8 cellular contexts compared by ENCODE assay signal in the genomic region with DNA sequence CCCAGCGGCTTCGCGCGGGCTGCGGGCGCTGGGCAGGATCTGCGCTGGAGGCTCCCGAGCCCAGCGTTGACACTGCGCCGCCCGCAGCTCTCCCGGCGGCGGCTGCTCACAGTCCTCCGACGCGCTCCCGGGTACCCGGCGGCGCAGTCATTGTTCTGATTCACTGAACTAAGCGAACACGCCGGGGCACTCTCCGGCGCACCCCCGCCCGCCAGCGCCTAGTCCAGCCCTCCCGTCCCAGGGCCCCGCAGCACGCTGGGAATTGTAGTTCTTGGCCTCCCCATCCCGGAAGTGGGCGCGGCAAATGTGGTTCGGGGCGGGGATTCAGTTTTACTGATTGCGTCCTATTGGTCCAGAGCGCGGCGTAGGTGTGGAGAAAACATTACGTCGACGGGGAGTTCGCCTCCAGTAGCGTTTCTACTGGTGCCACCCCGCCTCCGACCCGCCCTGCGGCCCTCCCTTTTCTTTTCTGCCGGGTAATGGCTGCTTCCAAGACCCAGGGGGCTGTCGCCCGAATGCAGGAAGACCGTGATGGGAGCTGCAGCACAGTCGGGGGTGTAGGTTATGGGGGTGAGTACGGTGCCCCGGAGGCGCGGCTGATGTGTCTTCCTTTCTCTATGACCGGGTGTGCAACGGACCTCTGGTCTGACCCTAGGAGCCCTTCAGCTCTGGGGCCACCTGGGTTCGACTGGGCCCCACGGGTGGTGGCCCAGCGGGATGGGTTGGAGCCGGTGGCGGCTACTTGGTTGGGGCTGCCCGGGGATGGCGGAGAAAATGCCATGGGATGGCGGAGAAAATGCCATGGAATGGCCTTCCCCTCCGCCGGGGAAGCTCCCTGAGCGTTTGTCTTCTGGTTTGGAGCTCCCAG. TPM values are rescaled to one million over a fixed set of nuclear protein-coding genes. Genes with fewer than 3 reads are reported as not detected.
DNase-seq lines count a peak whose midpoint lies in the region; ATAC-seq and TF ChIP-seq lines count a peak whose summit lies in the region.

A gene with protein sequence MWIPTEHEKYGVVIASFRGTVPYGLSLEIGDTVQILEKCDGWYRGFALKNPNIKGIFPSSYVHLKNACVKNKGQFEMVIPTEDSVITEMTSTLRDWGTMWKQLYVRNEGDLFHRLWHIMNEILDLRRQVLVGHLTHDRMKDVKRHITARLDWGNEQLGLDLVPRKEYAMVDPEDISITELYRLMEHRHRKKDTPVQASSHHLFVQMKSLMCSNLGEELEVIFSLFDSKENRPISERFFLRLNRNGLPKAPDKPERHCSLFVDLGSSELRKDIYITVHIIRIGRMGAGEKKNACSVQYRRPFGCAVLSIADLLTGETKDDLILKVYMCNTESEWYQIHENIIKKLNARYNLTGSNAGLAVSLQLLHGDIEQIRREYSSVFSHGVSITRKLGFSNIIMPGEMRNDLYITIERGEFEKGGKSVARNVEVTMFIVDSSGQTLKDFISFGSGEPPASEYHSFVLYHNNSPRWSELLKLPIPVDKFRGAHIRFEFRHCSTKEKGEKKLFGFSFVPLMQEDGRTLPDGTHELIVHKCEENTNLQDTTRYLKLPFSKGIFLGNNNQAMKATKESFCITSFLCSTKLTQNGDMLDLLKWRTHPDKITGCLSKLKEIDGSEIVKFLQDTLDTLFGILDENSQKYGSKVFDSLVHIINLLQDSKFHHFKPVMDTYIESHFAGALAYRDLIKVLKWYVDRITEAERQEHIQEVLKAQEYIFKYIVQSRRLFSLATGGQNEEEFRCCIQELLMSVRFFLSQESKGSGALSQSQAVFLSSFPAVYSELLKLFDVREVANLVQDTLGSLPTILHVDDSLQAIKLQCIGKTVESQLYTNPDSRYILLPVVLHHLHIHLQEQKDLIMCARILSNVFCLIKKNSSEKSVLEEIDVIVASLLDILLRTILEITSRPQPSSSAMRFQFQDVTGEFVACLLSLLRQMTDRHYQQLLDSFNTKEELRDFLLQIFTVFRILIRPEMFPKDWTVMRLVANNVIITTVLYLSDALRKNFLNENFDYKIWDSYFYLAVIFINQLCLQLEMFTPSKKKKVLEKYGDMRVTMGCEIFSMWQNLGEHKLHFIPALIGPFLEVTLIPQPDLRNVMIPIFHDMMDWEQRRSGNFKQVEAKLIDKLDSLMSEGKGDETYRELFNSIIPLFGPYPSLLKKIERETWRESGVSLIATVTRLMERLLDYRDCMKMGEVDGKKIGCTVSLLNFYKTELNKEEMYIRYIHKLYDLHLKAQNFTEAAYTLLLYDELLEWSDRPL (N-terminal part only) (minus strand): TSS at position 162 of the 868 bp plus-strand sequence. CDS start 261 bp downstream, outside the sequence.
A gene with protein sequence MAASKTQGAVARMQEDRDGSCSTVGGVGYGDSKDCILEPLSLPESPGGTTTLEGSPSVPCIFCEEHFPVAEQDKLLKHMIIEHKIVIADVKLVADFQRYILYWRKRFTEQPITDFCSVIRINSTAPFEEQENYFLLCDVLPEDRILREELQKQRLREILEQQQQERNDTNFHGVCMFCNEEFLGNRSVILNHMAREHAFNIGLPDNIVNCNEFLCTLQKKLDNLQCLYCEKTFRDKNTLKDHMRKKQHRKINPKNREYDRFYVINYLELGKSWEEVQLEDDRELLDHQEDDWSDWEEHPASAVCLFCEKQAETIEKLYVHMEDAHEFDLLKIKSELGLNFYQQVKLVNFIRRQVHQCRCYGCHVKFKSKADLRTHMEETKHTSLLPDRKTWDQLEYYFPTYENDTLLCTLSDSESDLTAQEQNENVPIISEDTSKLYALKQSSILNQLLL (plus strand): TSS at position 458 of the 868 bp plus-strand sequence. CDS start 22 bp downstream, at position 480.

- H3K9ac ChIP-seq in KMS-11, result peak within 1 kb of the TSS; percentile 70

- H2AFZ ChIP-seq in KMS-11 (ENCODE audit: low read depth), result peak within 1 kb of the TSS; percentile 97

- peak within 1 kb of the TSS; percentile 97 for H3K27ac Mint-ChIP-seq in activated T-cell treated with anti-CD3 and anti-CD28 coated beads, Interleukin-2, amount 50 U/mL, for 72 hours

- TF ChIP-seq POLR2A in esophagus muscularis mucosa (IDR thresholded peaks at IDR 0.05; ENCODE audit: low read depth), result peak; percentile 21

- DNase-seq in DMS79 treated with DMSO at 0.1 percent for 48 hours (lab: John Stamatoyannopoulos, UW) (peak; percentile 98), Panc1 (ENCODE audit: low read depth, low spot score) (peak; percentile 99), esophagus muscularis mucosa (ENCODE audit: extremely low spot score) (peak; percentile 100)
- DNase-seq in activated T-cell treated with anti-CD3 and anti-CD28 coated beads, Interleukin-2, amount 50 U/mL, for 72 hours, result peak; percentile 99
- DNase-seq in stimulated activated CD8-positive, alpha-beta memory T cell treated with anti-CD3 and anti-CD28 coated beads, Interleukin-7, amount 100 ng/mL, for 24 hours (ENCODE audit: low read depth), result peak; percentile 99

- BruUV-seq in Panc1 (replicated peaks; lab: Mats Ljungman, UMichigan), result TSS peak; percentile 81

- peaks cover 4 to 5% of the 10 kb centered on the region in 2 donors for H3K36me3 Mint-ChIP-seq in activated T-cell treated with anti-CD3 and anti-CD28 coated beads, Interleukin-2, amount 50 U/mL, for 72 hours (ENCODE audit: insufficient read depth in 2 of 2)

- peaks cover 21% of the 10 kb centered on the region for H3K4me1 ChIP-seq in KMS-11 (ENCODE audit: low read depth, poor library complexity, severe bottlenecking)
- peaks cover 8% of the 10 kb centered on the region for H3K4me1 ChIP-seq in Panc1 (ENCODE audit: control insufficient read depth, insufficient read depth, low read length)
- H3K4me1 ChIP-seq in esophagus muscularis mucosa, result peaks cover 15 to 41% (median 35%) of the 10 kb centered on the region in 4 donors
- H3K4me1 ChIP-seq in muscle layer of duodenum (ENCODE audit: control insufficient read depth in 1 of 2, insufficient read depth in 2 of 2, low read length in 2 of 2), result peaks cover 0 to 13% of the 10 kb centered on the region in 2 donors

- H3K9me3 Mint-ChIP-seq in activated T-cell treated with anti-CD3 and anti-CD28 coated beads, Interleukin-2, amount 50 U/mL, for 72 hours, result no peaks in the 10 kb centered on the region

- in situ Hi-C loops in Panc1 (cut with HindIII; ENCODE audit: low pct_unique_long_range_greater_than_20kb, low sequenced_read_pairs), result no loop called here

- no peaks in the 10 kb centered on the region for H4K20me1 ChIP-seq in KMS-11 (ENCODE audit: insufficient read depth)

- H3K9me3 ChIP-seq in Panc1 (ENCODE audit: control insufficient read depth, insufficient read depth, low read depth, low read length) (no peaks in the 10 kb centered on the region), esophagus muscularis mucosa (no peaks in the 10 kb centered on the region), muscle layer of duodenum (ENCODE audit: control insufficient read depth in 1 of 2, low read length in 2 of 2) (no peaks in the 10 kb centered on the region)

- H3K27ac ChIP-seq in KMS-11 (peak within 1 kb of the TSS; percentile 43), Panc1 (ENCODE audit: low read length) (peak within 1 kb of the TSS; percentile 81), esophagus muscularis mucosa (replicated peaks in 1 of 4) (peak within 1 kb of the TSS; percentile 84 to 93 (median 88)), muscle layer of duodenum (ENCODE audit: low read length) (peak within 1 kb of the TSS; percentile 87)

- TF ChIP-seq EP300 in esophagus muscularis mucosa (IDR thresholded peaks at IDR 0.05), result no peak

- CTCF ChIA-PET in Panc1 (lab: Charles Lee), result interaction anchor here (0.6 kb wide), 1 partner anchor 443 kb away, joined by 3 read pairs; no protein-coding TSS in a partner anchor

- TF ChIP-seq CTCF in KMS-11 (conservative IDR thresholded peaks at IDR 0.05; ENCODE audit: low read depth, low read length), result no peak
- TF ChIP-seq CTCF in Panc1 (IDR thresholded peaks at IDR 0.05), result no peak
- peak in 1 of 3 experiments; percentile 7 for TF ChIP-seq CTCF in esophagus muscularis mucosa (IDR thresholded peaks at IDR 0.05)

- H3K27me3 Mint-ChIP-seq in activated T-cell treated with anti-CD3 and anti-CD28 coated beads, Interleukin-2, amount 50 U/mL, for 72 hours (ENCODE audit: low read depth), result peaks cover 32% of the 10 kb centered on the region

- intact Hi-C loops in Panc1 (cut with micrococcal nuclease; ENCODE audit: unreplicated experiment) (loop anchor here (10.0 kb wide), 1 partner anchor 178 kb away; no protein-coding TSS in a partner anchor), esophagus muscularis mucosa (cut with DNase I) (loop anchor here (10.0 kb wide), 3 partner anchors 72 to 248 kb away; a partner anchor contains a TSS)

- no peaks in the 10 kb centered on the region for H3K36me3 ChIP-seq in KMS-11 (ENCODE audit: insufficient read depth)
- no peaks in the 10 kb centered on the region; the same call in 1 of the 2 replicates for H3K36me3 ChIP-seq in Panc1 (ENCODE audit: control insufficient read depth, insufficient read depth, low read length)
- H3K36me3 ChIP-seq in esophagus muscularis mucosa, result no peaks in the 10 kb centered on the region
- no peaks in the 10 kb centered on the region for H3K36me3 ChIP-seq in muscle layer of duodenum (ENCODE audit: control insufficient read depth in 1 of 2, insufficient read depth in 2 of 2, low read length in 2 of 2)

- ATAC-seq in GM21786 (IDR thresholded peaks at IDR 0.05; ENCODE audit: unreplicated experiment) (peak; percentile 93), Panc1 (peak; percentile 96)
- ATAC-seq in activated T-cell treated with anti-CD3 and anti-CD28 coated beads, Interleukin-2, amount 50 U/mL, for 72 hours (replicated peaks in 1 of 2), result peak; percentile 92

- H3K27me3 ChIP-seq in KMS-11 (ENCODE audit: insufficient read depth, low read depth), result no peaks in the 10 kb centered on the region
- H3K27me3 ChIP-seq in Panc1 (ENCODE audit: control insufficient read depth, insufficient read depth, low read length), result no peaks in the 10 kb centered on the region
- H3K27me3 ChIP-seq in esophagus muscularis mucosa, result no peaks in the 10 kb centered on the region
- H3K27me3 ChIP-seq in muscle layer of duodenum (ENCODE audit: low read depth, low read length), result no peaks in the 10 kb centered on the region

- POLR2A ChIA-PET in Panc1 (lab: Charles Lee), result no interaction called here

- peaks cover 43% of the 10 kb centered on the region for H3K79me2 ChIP-seq in KMS-11 (ENCODE audit: insufficient read depth, low read depth)

- WGBS in esophagus muscularis mucosa, result no CpG with 5 or more reads among the region's 73 CpGs

- peaks cover 39% of the 10 kb centered on the region for H3K4me1 Mint-ChIP-seq in activated T-cell treated with anti-CD3 and anti-CD28 coated beads, Interleukin-2, amount 50 U/mL, for 72 hours (ENCODE audit: low read depth)

- H3K4me2 ChIP-seq in KMS-11, result peak within 1 kb of the TSS; percentile 83

- H3K4me3 Mint-ChIP-seq in activated T-cell treated with anti-CD3 and anti-CD28 coated beads, Interleukin-2, amount 50 U/mL, for 72 hours, result peak within 1 kb of the TSS; percentile 98 to 100

- H3K4me3 ChIP-seq in KMS-11 (IDR thresholded peaks at IDR 0.05; ENCODE audit: insufficient read depth, low read depth, low read length) (peak within 1 kb of the TSS; percentile 56), Panc1 (ENCODE audit: low read depth in 2 of 2, low read length in 2 of 2) (peak within 1 kb of the TSS; percentile 76 to 95), esophagus muscularis mucosa (peak within 1 kb of the TSS; percentile 81 to 90 (median 86)), muscle layer of duodenum (ENCODE audit: low read depth in 1 of 2, low read length in 2 of 2) (peak within 1 kb of the TSS; percentile 94 to 99)

RNA-seq across cellular contexts. Expression of the first gene that starts in this region (rescaled TPM):
- total RNA-seq in Panc1 (2021; ENCODE audit: unreplicated experiment) (10.8 TPM), esophagus muscularis mucosa (10 to 100 TPM; 14.0 to 25.3 (median 18.8) TPM)
- polyA plus RNA-seq in Panc1 (2012; ENCODE audit: insufficient read length), result 5.5 TPM
- under 1 TPM; 0.29 to 0.53 TPM for total RNA-seq in activated T-cell treated with anti-CD3 and anti-CD28 coated beads, Interleukin-2, amount 50 U/mL, for 72 hours

RNA-seq across cellular contexts. Expression of the second gene that starts in this region (rescaled TPM):
- 12.8 TPM for total RNA-seq in Panc1 (2021; ENCODE audit: unreplicated experiment)
- polyA plus RNA-seq in Panc1 (2012; ENCODE audit: insufficient read length), result 14.4 TPM
- 10 to 100 TPM; 26.4 to 34.3 TPM for total RNA-seq in activated T-cell treated with anti-CD3 and anti-CD28 coated beads, Interleukin-2, amount 50 U/mL, for 72 hours
- total RNA-seq in esophagus muscularis mucosa, result 10 to 100 TPM; 19.5 to 27.1 (median 25.7) TPM

Comparison
In these comparisons a context has a peak if more than half of its experiments do, and no peak if none do; other contexts are left out.
1. Peak in every context shown above with its lines: DNase-seq, ATAC-seq, H3K4me3 ChIP-seq and H3K27ac ChIP-seq.